Comparison of ENCODE assay signal across 1 cellular context in genomic region chr2:24024018-24024417, GRCh38.
TF ChIP-seq lines count a peak whose summit lies in the region.

No MANE protein-coding gene starts in this region.

TF ChIP-seq in K562, 482 proteins besides CTCF, POLR2A, EP300 and RAD21:
- TF ChIP-seq SMC3 (conservative IDR thresholded peaks at IDR 0.05; ENCODE audit: insufficient read depth, low read depth, low read length) = 0 out of 2 replicates have a peak, but pooled peaks have one; percentile 12
- TF ChIP-seq ZNF395 (CRISPR knock-in tag; IDR thresholded peaks at IDR 0.05) = no peak
- TF ChIP-seq POLR2G (IDR thresholded peaks at IDR 0.05; ENCODE audit: low read depth, low read length) = peak; percentile 61
- TF ChIP-seq HDAC8 (tag; IDR thresholded peaks at IDR 0.05) = no peak
- no peak for TF ChIP-seq ETS1 (conservative IDR thresholded peaks at IDR 0.05; ENCODE audit: control insufficient read depth, low read depth, low read length)
- TF ChIP-seq ZNF347 (CRISPR knock-in tag; IDR thresholded peaks at IDR 0.05; ENCODE audit: low read depth) = no peak
- no peak for TF ChIP-seq E2F5 (CRISPR knock-in tag; IDR thresholded peaks at IDR 0.05)
- no peak for TF ChIP-seq SP2 (IDR thresholded peaks at IDR 0.05; ENCODE audit: extremely low read depth, low read depth, low read length, poor library complexity, severe bottlenecking)
- TF ChIP-seq DIDO1 (tag; IDR thresholded peaks at IDR 0.05; ENCODE audit: low read depth) = no peak
- TF ChIP-seq CBFA2T3 (IDR thresholded peaks at IDR 0.05) = no peak
- TF ChIP-seq RBM22 (IDR thresholded peaks at IDR 0.05; ENCODE audit: low read depth, low read length, poor library complexity, severe bottlenecking) = peak; percentile 62
